14 cellular contexts compared by ENCODE assay signal in the genomic region with DNA sequence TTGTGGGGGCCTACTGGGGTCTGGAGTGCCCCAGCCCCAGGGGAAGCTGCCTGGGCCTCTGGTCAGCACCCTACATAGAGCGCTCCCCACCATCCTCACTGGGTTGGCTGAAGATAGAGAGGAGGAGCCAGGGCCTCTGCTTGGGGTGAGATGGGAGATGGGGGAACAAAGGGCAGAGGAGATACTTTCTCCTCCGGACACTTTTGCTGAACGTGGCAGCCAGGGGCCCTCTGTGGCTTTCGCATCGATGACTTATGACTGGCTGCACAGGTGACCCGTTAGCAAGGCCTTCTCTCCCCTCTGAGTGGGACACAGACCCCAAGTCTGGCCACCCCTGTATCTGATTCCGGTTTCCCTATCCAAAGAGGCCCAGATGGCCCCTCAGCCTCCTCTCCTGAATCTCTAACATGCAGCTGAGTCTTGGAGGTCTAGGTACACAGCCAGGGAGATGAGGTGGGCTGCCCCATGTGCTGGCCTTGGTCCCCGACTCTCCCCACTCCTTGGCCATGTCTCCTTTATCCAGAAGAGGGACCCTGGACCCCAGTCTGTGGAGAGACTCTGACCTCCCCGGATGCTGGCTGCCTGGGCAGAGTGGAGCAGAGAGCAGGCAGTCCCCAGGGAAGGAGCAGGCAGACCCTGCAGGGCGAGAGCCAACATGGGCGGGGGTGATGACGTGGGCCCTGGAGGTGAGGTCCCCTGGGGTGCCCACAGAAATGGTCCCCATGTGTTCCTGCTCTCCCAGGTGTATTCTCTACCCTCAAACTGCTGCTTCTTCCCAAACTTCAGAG.
"Had no signal": no experiment of that assay in that cellular context is flagged by ENCODE, and none has a peak within 500 bp of the region (broad histone marks: within the 10 kb centered on the region; RNA-seq: fewer than 3 reads in every experiment).

No MANE protein-coding gene starts in this region.

- H3K36me3 ChIP-seq: ascending aorta, brain microvascular endothelial cell, upper lobe of left lung had no signal

- DNase-seq: activated CD4-positive, alpha-beta T cell treated with anti-CD3 and anti-CD28 coated beads for 1 hour; activated T-cell treated with anti-CD3 and anti-CD28 coated beads, Interleukin-2, amount 50 U/mL, for 1 hour; brain microvascular endothelial cell; caudate nucleus; effector memory CD4-positive, alpha-beta T cell; foreskin melanocyte; stimulated activated CD4-positive, alpha-beta T cell treated with anti-CD3 and anti-CD28 coated beads, Interleukin-4, amount 100 ng/mL, for 1 hour; stimulated activated naive CD4-positive, alpha-beta T cell; T-helper 9 cell; upper lobe of left lung had no signal

- H3K4me3 ChIP-seq: ascending aorta, hepatocyte, upper lobe of left lung had no signal

- ATAC-seq: activated naive CD4-positive, alpha-beta T cell treated with anti-CD3 and anti-CD28 coated beads, Interleukin-2, amount 50 U/mL, for 72 hours; activated T-helper 17 cell treated with anti-CD3 and anti-CD28 coated beads, Interleukin-2, amount 50 U/mL, for 72 hours had no signal

- H3K4me1 ChIP-seq: ascending aorta, upper lobe of left lung had no signal

- H3K27me3 ChIP-seq: ascending aorta, brain microvascular endothelial cell, hepatocyte, upper lobe of left lung had no signal

- H3K27ac ChIP-seq: ascending aorta, brain microvascular endothelial cell, hepatocyte, upper lobe of left lung had no signal
